In genomic region chr14:49492151-49492550, GRCh38 we compare ENCODE assay signal across 33 cellular contexts.
"Had no signal": no experiment of that assay in that cellular context is flagged by ENCODE, and none has a peak within 500 bp of the region (broad histone marks: within the 10 kb centered on the region; RNA-seq: fewer than 3 reads in every experiment).

No MANE protein-coding gene starts in this region.

- H3K27me3 Mint-ChIP-seq: activated CD8-positive, alpha-beta T cell treated with anti-CD3 and anti-CD28 coated beads for 36 hours; activated naive CD8-positive, alpha-beta T cell treated with anti-CD3 and anti-CD28 coated beads, Interleukin-2, amount 50 U/mL, for 24 hours had no signal

- H3K27ac Mint-ChIP-seq: activated B cell treated with CpG ODN at 0.5 μM for 24 hours; activated CD8-positive, alpha-beta T cell treated with anti-CD3 and anti-CD28 coated beads for 36 hours; activated naive CD4-positive, alpha-beta T cell treated with anti-CD3 and anti-CD28 coated beads for 36 hours; activated naive CD4-positive, alpha-beta T cell treated with anti-CD3 and anti-CD28 coated beads, Interleukin-2, amount 50 U/mL, for 24 hours; activated naive CD8-positive, alpha-beta T cell treated with anti-CD3 and anti-CD28 coated beads for 36 hours; activated naive CD8-positive, alpha-beta T cell treated with anti-CD3 and anti-CD28 coated beads, Interleukin-2, amount 50 U/mL, for 24 hours; activated T-helper 2 cell treated with anti-CD3 and anti-CD28 coated beads, Interferon-gamma antibody, Interleukin-2, Interleukin-4, amounts not matched to agents 10 μg/mL and 5 μg/mL and 100 μg/mL, durations not matched to agents 14 hours and 24 hours and 36 hours; effector memory CD8-positive, alpha-beta T cell; T-helper 17 cell; T-helper 2 cell treated with Interferon-gamma antibody and Interleukin-4, amounts not matched to agents 5 μg/mL and 100 μg/mL, for 36 hours had no signal

- H3K27ac ChIP-seq: adrenal gland, body of pancreas, esophagus muscularis mucosa, gastroesophageal sphincter, WERI-Rb-1 had no signal

- H3K36me3 Mint-ChIP-seq: activated naive CD4-positive, alpha-beta T cell treated with anti-CD3 and anti-CD28 coated beads, Interleukin-2, amount 50 U/mL, for 24 hours; activated naive CD8-positive, alpha-beta T cell treated with anti-CD3 and anti-CD28 coated beads for 36 hours had no signal

- H3K36me3 ChIP-seq: adrenal gland, esophagus muscularis mucosa, gastroesophageal sphincter, WERI-Rb-1 had no signal

- H3K9me3 ChIP-seq: adrenal gland, body of pancreas, esophagus muscularis mucosa, gastroesophageal sphincter had no signal

- H3K4me1 ChIP-seq: adrenal gland, body of pancreas, esophagus muscularis mucosa, gastroesophageal sphincter had no signal

- FAIRE-seq: colon had no signal

- H3K4me3 ChIP-seq: adrenal gland, body of pancreas, esophagus muscularis mucosa, gastroesophageal sphincter had no signal

- DNase-seq: activated B cell treated with CpG ODN at 0.5 μM for 24 hours; activated CD4-positive, alpha-beta T cell treated with anti-CD3 and anti-CD28 coated beads for 48 hours; activated CD4-positive, alpha-beta T cell treated with anti-CD3 and anti-CD28 coated beads, Interleukin-2, amount 50 U/mL, for 1 hour; activated CD4-positive, alpha-beta T cell treated with anti-CD3 and anti-CD28 coated beads, Interleukin-2, amount 50 U/mL, for 48 hours; activated CD8-positive, alpha-beta memory T cell treated with anti-CD3 and anti-CD28 coated beads for 24 hours; activated CD8-positive, alpha-beta T cell treated with anti-CD3 and anti-CD28 coated beads for 36 hours; activated effector memory CD4-positive, alpha-beta T cell treated with anti-CD3 and anti-CD28 coated beads, Interleukin-2, amount 50 U/mL, for 16 hours; activated naive CD4-positive, alpha-beta T cell treated with anti-CD3 and anti-CD28 coated beads for 36 hours; activated naive CD8-positive, alpha-beta T cell treated with anti-CD3 and anti-CD28 coated beads for 36 hours; activated naive CD8-positive, alpha-beta T cell treated with anti-CD3 and anti-CD28 coated beads, Interleukin-2, amount 50 U/mL, for 24 hours; activated T-cell treated with anti-CD3 and anti-CD28 coated beads, Interleukin-2, amount 50 U/mL, for 4 hours; amygdala; aorta; body of pancreas; caudate nucleus; cortex of kidney; dermis blood vessel endothelial cell; effector CD4-positive, alpha-beta T cell; effector memory CD8-positive, alpha-beta T cell; erythroblast; foreskin melanocyte; T-helper 1 cell; T-helper 17 cell; T1000; WERI-Rb-1 had no signal

- H3K9me3 Mint-ChIP-seq: activated B cell treated with CpG ODN at 0.5 μM for 24 hours; activated CD8-positive, alpha-beta T cell treated with anti-CD3 and anti-CD28 coated beads for 36 hours; activated naive CD4-positive, alpha-beta T cell treated with anti-CD3 and anti-CD28 coated beads for 36 hours; activated naive CD4-positive, alpha-beta T cell treated with anti-CD3 and anti-CD28 coated beads, Interleukin-2, amount 50 U/mL, for 24 hours; activated naive CD8-positive, alpha-beta T cell treated with anti-CD3 and anti-CD28 coated beads, Interleukin-2, amount 50 U/mL, for 24 hours; activated T-helper 2 cell treated with anti-CD3 and anti-CD28 coated beads, Interferon-gamma antibody, Interleukin-2, Interleukin-4, amounts not matched to agents 10 μg/mL and 5 μg/mL and 100 μg/mL, durations not matched to agents 14 hours and 24 hours and 36 hours; effector memory CD8-positive, alpha-beta T cell; T-helper 2 cell treated with Interferon-gamma antibody and Interleukin-4, amounts not matched to agents 5 μg/mL and 100 μg/mL, for 36 hours had no signal

- ATAC-seq: activated CD4-positive, CD25-positive, alpha-beta regulatory T cell treated with anti-CD3 and anti-CD28 coated beads, Interleukin-2, amount 50 U/mL, for 24 hours; activated CD8-positive, alpha-beta T cell treated with anti-CD3 and anti-CD28 coated beads for 36 hours; activated naive CD8-positive, alpha-beta T cell treated with anti-CD3 and anti-CD28 coated beads, Interleukin-2, amount 50 U/mL, for 24 hours; activated T-cell treated with anti-CD3 and anti-CD28 coated beads, Interleukin-2, amount 50 U/mL, for 4 hours; body of pancreas; effector memory CD8-positive, alpha-beta T cell; gastroesophageal sphincter; T-helper 17 cell had no signal

- H3K4me1 Mint-ChIP-seq: activated B cell treated with CpG ODN at 0.5 μM for 24 hours; activated naive CD4-positive, alpha-beta T cell treated with anti-CD3 and anti-CD28 coated beads, Interleukin-2, amount 50 U/mL, for 24 hours; activated naive CD8-positive, alpha-beta T cell treated with anti-CD3 and anti-CD28 coated beads for 36 hours; activated naive CD8-positive, alpha-beta T cell treated with anti-CD3 and anti-CD28 coated beads, Interleukin-2, amount 50 U/mL, for 24 hours had no signal

- H3K27me3 ChIP-seq: body of pancreas, esophagus muscularis mucosa, gastroesophageal sphincter had no signal

- H3K4me3 Mint-ChIP-seq: activated B cell treated with CpG ODN at 0.5 μM for 24 hours; activated CD8-positive, alpha-beta T cell treated with anti-CD3 and anti-CD28 coated beads for 36 hours; activated naive CD4-positive, alpha-beta T cell treated with anti-CD3 and anti-CD28 coated beads for 36 hours; activated naive CD4-positive, alpha-beta T cell treated with anti-CD3 and anti-CD28 coated beads, Interleukin-2, amount 50 U/mL, for 24 hours; activated naive CD8-positive, alpha-beta T cell treated with anti-CD3 and anti-CD28 coated beads for 36 hours; activated naive CD8-positive, alpha-beta T cell treated with anti-CD3 and anti-CD28 coated beads, Interleukin-2, amount 50 U/mL, for 24 hours; activated T-cell treated with anti-CD3 and anti-CD28 coated beads, Interleukin-2, amount 50 U/mL, for 4 hours; effector memory CD8-positive, alpha-beta T cell; T-helper 17 cell; T-helper 2 cell treated with Interferon-gamma antibody and Interleukin-4, amounts not matched to agents 5 μg/mL and 100 μg/mL, for 36 hours had no signal
